In the genomic region with DNA sequence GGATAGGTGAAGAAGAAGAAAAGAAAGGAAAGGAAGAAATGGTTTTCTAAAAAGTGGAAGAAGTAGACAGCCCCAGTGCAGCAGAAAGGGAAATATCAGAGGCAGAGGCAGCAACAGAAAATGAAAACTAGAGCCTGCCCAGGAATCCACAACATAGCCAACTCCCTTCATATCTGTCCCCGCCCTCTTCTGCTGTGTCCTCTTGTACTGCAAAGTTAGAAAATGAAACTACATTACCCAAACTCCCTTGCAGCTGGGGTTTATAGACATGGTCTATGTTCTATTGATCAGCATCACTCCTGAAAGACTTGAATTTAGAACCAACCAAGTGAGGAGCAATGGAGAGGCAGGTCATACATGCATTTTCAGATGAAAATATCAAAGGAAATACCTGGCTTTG, we compare ENCODE assay signal across 14 cellular contexts.
DNase-seq lines count a peak whose midpoint lies in the region; ATAC-seq, FAIRE-seq and TF ChIP-seq lines count a peak whose summit lies in the region.
"Had no signal": no experiment of that assay in that cellular context is flagged by ENCODE, and none has a peak within 500 bp of the region (broad histone marks: within the 10 kb centered on the region; RNA-seq: fewer than 3 reads in every experiment).

No MANE protein-coding gene starts in this region.

- in situ Hi-C loops in HepG2 (cut with HindIII; ENCODE audit: extremely low pct_ligation_motif_present, low pct_unique_long_range_greater_than_20kb), result no loop called here

- H3K27me3 ChIP-seq in SK-N-SH (ENCODE audit: insufficient read depth) (no peaks in the 10 kb centered on the region), HepG2 (ENCODE audit: control insufficient read depth in 1 of 2, insufficient read depth in 2 of 2, low read length in 2 of 2) (no peaks in the 10 kb centered on the region), WERI-Rb-1 (ENCODE audit: insufficient read depth, low read depth, severe bottlenecking) (no peaks in the 10 kb centered on the region)
- H3K27me3 ChIP-seq: adrenal gland, tibial nerve had no signal

- no peaks in the 10 kb centered on the region for H3F3A ChIP-seq in SK-N-SH (replicated peaks; ENCODE audit: insufficient read depth)

- no peak overlapping the region for H3K4me2 ChIP-seq in SK-N-SH
- H3K4me2 ChIP-seq in HepG2 (ENCODE audit: low read depth, low read length), result no peak overlapping the region

- no peaks in the 10 kb centered on the region for H4K20me1 ChIP-seq in SK-N-SH (ENCODE audit: insufficient read depth)
- no peaks in the 10 kb centered on the region for H4K20me1 ChIP-seq in HepG2 (ENCODE audit: insufficient read depth, low read length)

- H3K9me3 Mint-ChIP-seq in naive thymus-derived CD8-positive, alpha-beta T cell, result peaks cover 0 to 10% (median 2%) of the 10 kb centered on the region in 9 donors

- no peak overlapping the region for H3K4me3 ChIP-seq in SK-N-SH (ENCODE audit: low read depth in 2 of 2, low read length in 1 of 2)
- no peak overlapping the region for H3K4me3 ChIP-seq in HepG2 (replicated peaks in 1 of 3; ENCODE audit: insufficient read depth in 1 of 3, low read depth in 2 of 3, low read length in 3 of 3)
- H3K4me3 ChIP-seq in WERI-Rb-1 (ENCODE audit: low read depth, low read length), result no peak overlapping the region
- H3K4me3 ChIP-seq: adrenal gland, tibial nerve had no signal

- no peaks in the 10 kb centered on the region for H3K9me3 ChIP-seq in SK-N-SH
- no peaks in the 10 kb centered on the region for H3K9me3 ChIP-seq in HepG2 (ENCODE audit: low read length)
- H3K9me3 ChIP-seq in WERI-Rb-1 (ENCODE audit: severe bottlenecking), result no peaks in the 10 kb centered on the region
- H3K9me3 ChIP-seq: adrenal gland, tibial nerve had no signal

- TF ChIP-seq POLR2A in HepG2 (IDR thresholded peaks at IDR 0.05; ENCODE audit: insufficient read depth in 1 of 2, low read depth in 2 of 2, low read length in 2 of 2), result no peak

- CTCF ChIA-PET in SK-N-SH (lab: Yijun Ruan, JAX) (no interaction called here), HepG2 (lab: Yijun Ruan, JAX; ENCODE audit: low intra/inter-chr PET ratio, low total read pairs) (no interaction called here)

- H3K36me3 ChIP-seq in SK-N-SH (replicated peaks in 1 of 2; ENCODE audit: control insufficient read depth in 1 of 2, insufficient read depth in 2 of 2, low read length in 1 of 2) (no peaks in the 10 kb centered on the region), HepG2 (replicated peaks in 1 of 2; ENCODE audit: control insufficient read depth in 1 of 2, insufficient read depth in 2 of 2, low read length in 2 of 2) (no peaks in the 10 kb centered on the region), WERI-Rb-1 (no peaks in the 10 kb centered on the region)
- H3K36me3 ChIP-seq: adrenal gland, tibial nerve had no signal

- H3K4me1 ChIP-seq in SK-N-SH (ENCODE audit: control insufficient read depth in 1 of 2, insufficient read depth in 2 of 2, low read depth in 1 of 2, low read length in 1 of 2) (no peaks in the 10 kb centered on the region), HepG2 (ENCODE audit: insufficient read depth, low read length) (0 out of 2 replicates have a peak, but pooled peaks cover 5% of the 10 kb centered on the region)

- TF ChIP-seq EP300 in SK-N-SH (IDR thresholded peaks at IDR 0.05; ENCODE audit: borderline replicate concordance in 1 of 2, low read depth in 1 of 2, low read length in 1 of 2) (no peak), HepG2 (IDR thresholded peaks at IDR 0.05; ENCODE audit: low read depth in 2 of 2, low read length in 2 of 2) (no peak), HepG2 (CRISPR knock-in tag; IDR thresholded peaks at IDR 0.05; ENCODE audit: borderline replicate concordance) (no peak)

- H3K27ac Mint-ChIP-seq in naive thymus-derived CD8-positive, alpha-beta T cell, result no peak overlapping the region

- H3K4me3 Mint-ChIP-seq in naive thymus-derived CD8-positive, alpha-beta T cell, result no peak overlapping the region

- DNase-seq in EH (ENCODE audit: low read depth) (peak; percentile 32), SK-N-SH (no peak), HepG2 (ENCODE audit: low spot score) (no peak), WERI-Rb-1 (no peak), H4 (ENCODE audit: low spot score) (no peak)
- no peak for DNase-seq in naive thymus-derived CD8-positive, alpha-beta T cell
- DNase-seq: effector memory CD4-positive, alpha-beta T cell; hypothalamus; NCI-H2081 treated with DMSO at 0.1 percent for 48 hours; T-helper 9 cell had no signal

- no peaks in the 10 kb centered on the region for H3K36me3 Mint-ChIP-seq in naive thymus-derived CD8-positive, alpha-beta T cell

- H3K9ac ChIP-seq in SK-N-SH (no peak overlapping the region), HepG2 (ENCODE audit: insufficient read depth, low read depth, low read length) (no peak overlapping the region)

- H3K4me1 Mint-ChIP-seq in naive thymus-derived CD8-positive, alpha-beta T cell, result no peaks in the 10 kb centered on the region

- H3K27ac ChIP-seq in SK-N-SH (ENCODE audit: low read depth in 2 of 2, low read length in 1 of 2) (no peak overlapping the region), HepG2 (ENCODE audit: extremely low read length, insufficient read depth, low read length) (no peak overlapping the region), WERI-Rb-1 (no peak overlapping the region)
- H3K27ac ChIP-seq: adrenal gland, tibial nerve had no signal

- ATAC-seq in HG02642 (IDR thresholded peaks at IDR 0.05; ENCODE audit: poor library complexity, unreplicated experiment) (peak; percentile 47), HepG2 (peak; percentile 60; the same call in 2 of the 3 replicates), HG03025 (IDR thresholded peaks at IDR 0.05; ENCODE audit: low FRiP score, unreplicated experiment) (no peak)
- ATAC-seq in naive thymus-derived CD8-positive, alpha-beta T cell, result no peak

- TF ChIP-seq CTCF in SK-N-SH (IDR thresholded peaks at IDR 0.05) (no peak), HepG2 (CRISPR knock-in tag; IDR thresholded peaks at IDR 0.05) (no peak), WERI-Rb-1 (IDR thresholded peaks at IDR 0.05; ENCODE audit: low read depth, low read length) (no peak)

- H3K9me2 ChIP-seq in SK-N-SH, result no peaks in the 10 kb centered on the region

- TF ChIP-seq RAD21 in SK-N-SH (IDR thresholded peaks at IDR 0.05; ENCODE audit: low read length) (no peak), HepG2 (CRISPR knock-in tag; IDR thresholded peaks at IDR 0.05) (no peak)

- intact Hi-C loops in HepG2 (cut with micrococcal nuclease; ENCODE audit: unreplicated experiment), result no loop called here

- H3K27me3 Mint-ChIP-seq in naive thymus-derived CD8-positive, alpha-beta T cell, result peaks cover 0 to 14% (median 9%) of the 10 kb centered on the region in 5 donors

- no TSS peak for BruUV-seq in HepG2 (replicated peaks; lab: Mats Ljungman, UMichigan)

- POLR2A ChIA-PET in SK-N-SH (lab: Yijun Ruan, JAX), result no interaction called here
- POLR2A ChIA-PET in HepG2 (lab: Yijun Ruan, JAX), result no interaction called here
- POLR2A ChIA-PET in naive thymus-derived CD8-positive, alpha-beta T cell (lab: Charles Lee), result no interaction called here

- H2AFZ ChIP-seq in SK-N-SH (ENCODE audit: low read depth) (0 out of 2 replicates have a peak overlapping the region, but pooled peaks have one; percentile 8), HepG2 (ENCODE audit: low read length) (no peak overlapping the region)

- 63% methylated on average over 1 of the region's 1 CpG for WGBS in SK-N-SH (ENCODE audit: low lambda C conversion rate)
- 0% methylated on average over 1 of the region's 1 CpG for WGBS in HepG2 (ENCODE audit: low lambda C conversion rate)

- FAIRE-seq in HepG2 (lab: Jason Lieb, UNC), result no peak

- H3K79me2 ChIP-seq in SK-N-SH (ENCODE audit: insufficient read depth), result no peaks in the 10 kb centered on the region
- no peaks in the 10 kb centered on the region for H3K79me2 ChIP-seq in HepG2 (ENCODE audit: insufficient read depth, low read length)

TF ChIP-seq in SK-N-SH, 30 proteins besides CTCF, POLR2A, EP300 and RAD21 (continues in another document):
- TF ChIP-seq MEF2A (IDR thresholded peaks at IDR 0.05; ENCODE audit: borderline replicate concordance, low read depth), result no peak
- TF ChIP-seq, protein P1, sequence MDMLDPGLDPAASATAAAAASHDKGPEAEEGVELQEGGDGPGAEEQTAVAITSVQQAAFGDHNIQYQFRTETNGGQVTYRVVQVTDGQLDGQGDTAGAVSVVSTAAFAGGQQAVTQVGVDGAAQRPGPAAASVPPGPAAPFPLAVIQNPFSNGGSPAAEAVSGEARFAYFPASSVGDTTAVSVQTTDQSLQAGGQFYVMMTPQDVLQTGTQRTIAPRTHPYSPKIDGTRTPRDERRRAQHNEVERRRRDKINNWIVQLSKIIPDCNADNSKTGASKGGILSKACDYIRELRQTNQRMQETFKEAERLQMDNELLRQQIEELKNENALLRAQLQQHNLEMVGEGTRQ (IDR thresholded peaks at IDR 0.05; ENCODE audit: borderline replicate concordance, low read depth, low read length), result no peak
- no peak for TF ChIP-seq JUND (IDR thresholded peaks at IDR 0.05)
- TF ChIP-seq TAF1 (IDR thresholded peaks at IDR 0.05; ENCODE audit: borderline replicate concordance, low read depth, low read length), result no peak
- TF ChIP-seq RFX5 (IDR thresholded peaks at IDR 0.05; ENCODE audit: low read length), result no peak
- TF ChIP-seq RXRA (IDR thresholded peaks at IDR 0.05; ENCODE audit: borderline replicate concordance, low read depth), result no peak
- no peak for TF ChIP-seq NFIC (IDR thresholded peaks at IDR 0.05; ENCODE audit: borderline replicate concordance)
- TF ChIP-seq CHD2 (IDR thresholded peaks at IDR 0.05; ENCODE audit: low read length, partially characterized antibody), result no peak
- TF ChIP-seq MXI1 (IDR thresholded peaks at IDR 0.05; ENCODE audit: low read depth, low read length), result no peak

TF ChIP-seq in HepG2, 621 proteins besides CTCF, POLR2A, EP300 and RAD21 (continues in another document):
- TF ChIP-seq LCORL (IDR thresholded peaks at IDR 0.05), result no peak
- TF ChIP-seq LCORL (CRISPR knock-in tag; IDR thresholded peaks at IDR 0.05), result no peak
- TF ChIP-seq, protein P2, sequence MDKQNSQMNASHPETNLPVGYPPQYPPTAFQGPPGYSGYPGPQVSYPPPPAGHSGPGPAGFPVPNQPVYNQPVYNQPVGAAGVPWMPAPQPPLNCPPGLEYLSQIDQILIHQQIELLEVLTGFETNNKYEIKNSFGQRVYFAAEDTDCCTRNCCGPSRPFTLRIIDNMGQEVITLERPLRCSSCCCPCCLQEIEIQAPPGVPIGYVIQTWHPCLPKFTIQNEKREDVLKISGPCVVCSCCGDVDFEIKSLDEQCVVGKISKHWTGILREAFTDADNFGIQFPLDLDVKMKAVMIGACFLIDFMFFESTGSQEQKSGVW (CRISPR knock-in tag; IDR thresholded peaks at IDR 0.05; ENCODE audit: borderline replicate concordance), result no peak
- peak; percentile 91 for TF ChIP-seq THAP11 (CRISPR knock-in tag; IDR thresholded peaks at IDR 0.05)
- TF ChIP-seq, protein P3, sequence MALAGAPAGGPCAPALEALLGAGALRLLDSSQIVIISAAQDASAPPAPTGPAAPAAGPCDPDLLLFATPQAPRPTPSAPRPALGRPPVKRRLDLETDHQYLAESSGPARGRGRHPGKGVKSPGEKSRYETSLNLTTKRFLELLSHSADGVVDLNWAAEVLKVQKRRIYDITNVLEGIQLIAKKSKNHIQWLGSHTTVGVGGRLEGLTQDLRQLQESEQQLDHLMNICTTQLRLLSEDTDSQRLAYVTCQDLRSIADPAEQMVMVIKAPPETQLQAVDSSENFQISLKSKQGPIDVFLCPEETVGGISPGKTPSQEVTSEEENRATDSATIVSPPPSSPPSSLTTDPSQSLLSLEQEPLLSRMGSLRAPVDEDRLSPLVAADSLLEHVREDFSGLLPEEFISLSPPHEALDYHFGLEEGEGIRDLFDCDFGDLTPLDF (CRISPR knock-in tag; IDR thresholded peaks at IDR 0.05), result no peak

Comparison
In these comparisons a context has a peak if more than half of its experiments do, and no peak if none do; other contexts are left out.
1. ATAC-seq: peak in HG02642 (single experiment) and HepG2 (single experiment); none in HG03025 (single experiment) and naive thymus-derived CD8-positive, alpha-beta T cell (0 of 2).